ENCODE assay signal across 9 cellular contexts in the genomic region with DNA sequence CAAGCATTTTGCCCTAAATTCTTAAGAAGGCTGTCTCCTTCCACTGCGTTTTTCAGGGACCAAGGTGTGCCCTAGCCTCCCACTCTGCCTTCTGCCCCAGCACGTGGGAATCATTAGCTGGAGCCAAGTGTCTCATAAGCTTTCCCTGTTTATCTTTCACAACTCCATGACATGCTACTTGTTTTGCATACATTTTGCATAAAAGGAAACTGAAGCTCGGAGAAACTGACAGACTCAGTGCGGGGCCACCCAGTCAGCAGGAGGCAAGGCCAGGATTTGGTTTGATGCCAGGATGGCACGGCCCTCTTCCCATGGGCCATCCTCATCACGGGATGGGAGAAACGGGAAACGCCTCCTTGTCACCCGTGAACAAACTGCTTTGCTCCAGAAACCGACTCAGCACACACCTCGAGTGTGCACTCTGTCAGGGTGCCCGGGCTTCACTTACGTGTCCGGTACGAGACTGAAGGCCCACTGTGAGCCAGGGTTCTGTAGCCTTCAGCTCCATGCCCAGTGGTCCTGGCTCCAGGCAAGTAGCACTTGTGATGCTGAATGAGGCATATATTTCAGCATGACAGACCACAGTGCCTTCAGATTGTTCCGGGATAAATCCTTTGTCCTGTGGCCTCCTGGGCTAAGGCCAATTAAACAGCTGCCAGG. TPM values are rescaled to one million over a fixed set of nuclear protein-coding genes. Genes with fewer than 3 reads are reported as not detected.
DNase-seq lines count a peak whose midpoint lies in the region; ATAC-seq and TF ChIP-seq lines count a peak whose summit lies in the region.
"Had no signal": no experiment of that assay in that cellular context is flagged by ENCODE, and none has a peak within 500 bp of the region (broad histone marks: within the 10 kb centered on the region; RNA-seq: fewer than 3 reads in every experiment).

No MANE protein-coding gene starts in this region.

- TF ChIP-seq CTCF in sigmoid colon (IDR thresholded peaks at IDR 0.05): no peak

- no peak for ATAC-seq in natural killer cell treated with Interleukin-12 subunit alpha and Interleukin-12 subunit beta and Interleukin-15 and Interleukin-18, amount 100 ng/mL, for 72 hours
- ATAC-seq in HG03442 (IDR thresholded peaks at IDR 0.05; ENCODE audit: unreplicated experiment): no peak

- peaks cover 12% of the 10 kb centered on the region for H3F3A ChIP-seq in GM23248 (ENCODE audit: insufficient read depth)

- DNase-seq in GM23248 (peak; percentile 80), NCI-H526 (lab: John Stamatoyannopoulos, UW) (peak; percentile 98 to 99), fibroblast of peridontal ligament (ENCODE audit: extremely low read depth) (peak; percentile 30), sigmoid colon (no peak), islet precursor cell (no peak)
- no peak for DNase-seq in natural killer cell treated with Interleukin-12 subunit alpha and Interleukin-12 subunit beta and Interleukin-15 and Interleukin-18, amount 100 ng/mL, for 72 hours (ENCODE audit: low spot score)
- DNase-seq in CD4-positive, alpha-beta memory T cell: no peak

- H3K9me2 ChIP-seq in GM23248 (ENCODE audit: insufficient read depth): no peaks in the 10 kb centered on the region

- no peak for TF ChIP-seq POLR2A in sigmoid colon (IDR thresholded peaks at IDR 0.05)

- H3K9ac ChIP-seq in GM23248: peak overlapping the region; percentile 71

- no peak overlapping the region for H3K27ac Mint-ChIP-seq in natural killer cell treated with Interleukin-12 subunit alpha and Interleukin-12 subunit beta and Interleukin-15 and Interleukin-18, amount 100 ng/mL, for 72 hours
- no peak overlapping the region for H3K27ac Mint-ChIP-seq in CD4-positive, alpha-beta memory T cell

- H3K27ac ChIP-seq in GM23248: peak overlapping the region; percentile 74
- H3K27ac ChIP-seq in sigmoid colon: peak overlapping the region; percentile 3 to 56 (median 32)
- no peak overlapping the region for H3K27ac ChIP-seq in CD4-positive, alpha-beta memory T cell (ENCODE audit: low read depth, low read length)
- H3K27ac ChIP-seq: SJSA1 had no signal

- 7 to 9% methylated on average over 16 of the region's 16 CpGs for WGBS in GM23248 (ENCODE audit: low coverage in 1 of 2, low lambda C conversion rate in 2 of 2, missing lambda C conversion rate in 2 of 2), 2 experiments
- WGBS in sigmoid colon, 2 donors: 8 to 54% methylated on average over 16 of the region's 16 CpGs

- H4K20me1 ChIP-seq in GM23248 (ENCODE audit: insufficient read depth): no peaks in the 10 kb centered on the region

- no peak for TF ChIP-seq EP300 in sigmoid colon (IDR thresholded peaks at IDR 0.05)

- intact Hi-C loops in sigmoid colon (cut with DNase I): no loop called here
- intact Hi-C loops in CD4-positive, alpha-beta memory T cell (cut with micrococcal nuclease): no loop called here

- peaks cover 0 to 2% of the 10 kb centered on the region in 2 donors for H3K27me3 Mint-ChIP-seq in natural killer cell treated with Interleukin-12 subunit alpha and Interleukin-12 subunit beta and Interleukin-15 and Interleukin-18, amount 100 ng/mL, for 72 hours
- peaks cover 5 to 6% of the 10 kb centered on the region in 2 donors for H3K27me3 Mint-ChIP-seq in CD4-positive, alpha-beta memory T cell

- in situ Hi-C loops in GM23248 (cut with MboI): no loop called here

- H3K4me1 Mint-ChIP-seq in natural killer cell treated with Interleukin-12 subunit alpha and Interleukin-12 subunit beta and Interleukin-15 and Interleukin-18, amount 100 ng/mL, for 72 hours (ENCODE audit: low read depth in 2 of 2): peaks cover 4 to 5% of the 10 kb centered on the region in 2 donors
- peaks cover 0 to 4% (median under 1%) of the 10 kb centered on the region in 4 donors for H3K4me1 Mint-ChIP-seq in CD4-positive, alpha-beta memory T cell

- H3K79me2 ChIP-seq in GM23248 (ENCODE audit: insufficient read depth): no peaks in the 10 kb centered on the region

- CTCF ChIA-PET in CD4-positive, alpha-beta memory T cell (lab: Charles Lee; ENCODE audit: partially characterized antibody): interaction anchor here (1.1 kb wide), 1 partner anchor 57 kb away, joined by 3 read pairs; no protein-coding TSS in a partner anchor

- H3K27me3 ChIP-seq in GM23248 (replicated peaks; ENCODE audit: insufficient read depth): peaks cover 18% of the 10 kb centered on the region
- H3K27me3 ChIP-seq in sigmoid colon: peaks cover 0 to 3% (median 0%) of the 10 kb centered on the region in 3 donors
- H3K27me3 ChIP-seq in CD4-positive, alpha-beta memory T cell (ENCODE audit: insufficient read depth, low read length): no peaks in the 10 kb centered on the region

- H3K9me3 ChIP-seq in GM23248 (ENCODE audit: low read depth) (no peaks in the 10 kb centered on the region), sigmoid colon (peaks cover 0 to 8% (median 1%) of the 10 kb centered on the region in 4 donors)
- peaks cover 0 to 6% of the 10 kb centered on the region in 2 donors for H3K9me3 ChIP-seq in CD4-positive, alpha-beta memory T cell (ENCODE audit: control insufficient read depth in 1 of 2, low read length in 2 of 2)
- H3K9me3 ChIP-seq: SJSA1 had no signal

- peak overlapping the region; percentile 28 for H2AFZ ChIP-seq in GM23248

- H3K9me3 Mint-ChIP-seq in natural killer cell treated with Interleukin-12 subunit alpha and Interleukin-12 subunit beta and Interleukin-15 and Interleukin-18, amount 100 ng/mL, for 72 hours: peaks cover 4% of the 10 kb centered on the region
- H3K9me3 Mint-ChIP-seq in CD4-positive, alpha-beta memory T cell: peaks cover 2 to 30% (median 17%) of the 10 kb centered on the region in 8 donors

- POLR2A ChIA-PET in CD4-positive, alpha-beta memory T cell (lab: Charles Lee; ENCODE audit: partially characterized antibody): interaction anchor here (0.6 kb wide), 1 partner anchor 10 kb away, joined by 3 read pairs; no protein-coding TSS in a partner anchor

- peaks cover 15% of the 10 kb centered on the region for H3K36me3 Mint-ChIP-seq in natural killer cell treated with Interleukin-12 subunit alpha and Interleukin-12 subunit beta and Interleukin-15 and Interleukin-18, amount 100 ng/mL, for 72 hours
- H3K36me3 Mint-ChIP-seq in CD4-positive, alpha-beta memory T cell: peaks cover 0 to 8% of the 10 kb centered on the region in 2 donors

- H3K36me3 ChIP-seq in GM23248 (ENCODE audit: low read depth) (no peaks in the 10 kb centered on the region), sigmoid colon (no peaks in the 10 kb centered on the region)
- H3K36me3 ChIP-seq in CD4-positive, alpha-beta memory T cell (ENCODE audit: insufficient read depth, low read length): no peaks in the 10 kb centered on the region
- H3K36me3 ChIP-seq: SJSA1 had no signal

- peak overlapping the region; percentile 29 for H3K4me3 ChIP-seq in GM23248
- H3K4me3 ChIP-seq in sigmoid colon: no peak overlapping the region
- H3K4me3 ChIP-seq in CD4-positive, alpha-beta memory T cell (ENCODE audit: low read length in 2 of 2): no peak overlapping the region
- H3K4me3 ChIP-seq: SJSA1 had no signal

- H3K4me2 ChIP-seq in GM23248 (ENCODE audit: unreplicated experiment): peak overlapping the region; percentile 61

- H3K4me3 Mint-ChIP-seq in natural killer cell treated with Interleukin-12 subunit alpha and Interleukin-12 subunit beta and Interleukin-15 and Interleukin-18, amount 100 ng/mL, for 72 hours: no peak overlapping the region
- no peak overlapping the region for H3K4me3 Mint-ChIP-seq in CD4-positive, alpha-beta memory T cell

- H3K4me1 ChIP-seq in GM23248 (ENCODE audit: insufficient read depth) (peaks cover 11% of the 10 kb centered on the region), sigmoid colon (peaks cover 0 to 21% (median 20%) of the 10 kb centered on the region in 4 donors)
- H3K4me1 ChIP-seq in CD4-positive, alpha-beta memory T cell (ENCODE audit: insufficient read depth, low read length): no peaks in the 10 kb centered on the region

RNA-seq across cellular contexts. Expression of a gene that starts 9.6 kb away (rescaled TPM):
- 0.22 and 0.63 TPM in 2 replicates for total RNA-seq in GM23248 (2014; rRNA removed; shearing (Covaris generic))
- polyA plus RNA-seq in GM23248 (2016; fragmentation: Nextera tagmentation; extraction: Ambion mirVana) (not detected in 2 replicates), sigmoid colon (10 to 100 TPM; 43.5 to 64.3 (median 48.0) TPM)
- total RNA-seq in sigmoid colon: 10 to 100 TPM in 1 of 4 donors, 1 to 10 TPM in 3; 2.9 to 16.1 (median 6.9) TPM
- 1 to 10 TPM; 1.3 to 1.9 TPM for total RNA-seq in natural killer cell treated with Interleukin-12 subunit alpha and Interleukin-12 subunit beta and Interleukin-15 and Interleukin-18, amount 100 ng/mL, for 72 hours
- 1 to 10 TPM; 2.3 to 2.4 TPM for total RNA-seq in CD4-positive, alpha-beta memory T cell
- under 1 TPM; 0.20 to 0.94 TPM for polyA plus RNA-seq in CD4-positive, alpha-beta memory T cell

Comparison
In these comparisons a context has a peak if more than half of its experiments do, and no peak if none do; other contexts are left out.
1. DNase-seq: peak in GM23248 (single experiment), NCI-H526 (2 of 2) and fibroblast of peridontal ligament (single experiment); none in sigmoid colon (single experiment), islet precursor cell (single experiment), natural killer cell treated with Interleukin-12 subunit alpha and Interleukin-12 subunit beta and Interleukin-15 and Interleukin-18, amount 100 ng/mL, for 72 hours (single experiment) and CD4-positive, alpha-beta memory T cell (0 of 5).